Comparison of ENCODE assay signal across 11 cellular contexts in genomic region chr14:51448831-51449665, GRCh38.
DNase-seq lines count a peak whose midpoint lies in the region; ATAC-seq, FAIRE-seq and TF ChIP-seq lines count a peak whose summit lies in the region.
"Had no signal": no experiment of that assay in that cellular context is flagged by ENCODE, and none has a peak within 500 bp of the region (broad histone marks: within the 10 kb centered on the region; RNA-seq: fewer than 3 reads in every experiment).

No MANE protein-coding gene starts in this region.

- DNase-seq in GM23248 (peak; percentile 71), adrenal gland (peak; percentile 38 to 87 (median 63)), small intestine (peak; percentile 1), mesenteric fat pad (ENCODE audit: low spot score) (no peak), SHP77 treated with DMSO at 0.1 percent for 48 hours (lab: John Stamatoyannopoulos, UW) (no peak)
- DNase-seq: Karpas-422; sigmoid colon; stimulated activated naive CD4-positive, alpha-beta T cell had no signal

- FAIRE-seq in small intestine (lab: Jason Lieb, UNC): no peak

- H3K9me2 ChIP-seq in GM23248 (ENCODE audit: insufficient read depth): no peaks in the 10 kb centered on the region

- no peaks in the 10 kb centered on the region for H4K20me1 ChIP-seq in GM23248 (ENCODE audit: insufficient read depth)

- H3K4me3 ChIP-seq in GM23248: no peak overlapping the region
- no peak overlapping the region for H3K4me3 ChIP-seq in adrenal gland
- H3K4me3 ChIP-seq in gastroesophageal sphincter: no peak overlapping the region
- H3K4me3 ChIP-seq in small intestine (ENCODE audit: low read depth in 1 of 2, low read length in 2 of 2): no peak overlapping the region
- H3K4me3 ChIP-seq: sigmoid colon had no signal

- TF ChIP-seq EP300 in gastroesophageal sphincter (IDR thresholded peaks at IDR 0.05): no peak

- TF ChIP-seq CTCF in adrenal gland (IDR thresholded peaks at IDR 0.05): no peak
- no peak for TF ChIP-seq CTCF in gastroesophageal sphincter (IDR thresholded peaks at IDR 0.05)

- peak; percentile 23 for ATAC-seq in gastroesophageal sphincter
- no peak for ATAC-seq in GM19397 (IDR thresholded peaks at IDR 0.05; ENCODE audit: unreplicated experiment)
- ATAC-seq in HG03045 (IDR thresholded peaks at IDR 0.05; ENCODE audit: unreplicated experiment): no peak

- no peak overlapping the region for H3K9ac ChIP-seq in GM23248

- H2AFZ ChIP-seq in GM23248: no peak overlapping the region

- H3K4me2 ChIP-seq in GM23248 (ENCODE audit: unreplicated experiment): peak overlapping the region; percentile 31

- H3K9me3 ChIP-seq in GM23248 (ENCODE audit: low read depth) (no peaks in the 10 kb centered on the region), adrenal gland (replicated peaks in 1 of 3) (no peaks in the 10 kb centered on the region), gastroesophageal sphincter (no peaks in the 10 kb centered on the region), small intestine (ENCODE audit: control insufficient read depth, low read depth) (no peaks in the 10 kb centered on the region)
- H3K9me3 ChIP-seq: sigmoid colon had no signal

- intact Hi-C loops in adrenal gland (cut with DNase I): no loop called here

- in situ Hi-C loops in GM23248 (cut with MboI): no loop called here

- H3K27me3 ChIP-seq in GM23248 (replicated peaks; ENCODE audit: insufficient read depth) (no peaks in the 10 kb centered on the region), adrenal gland (no peaks in the 10 kb centered on the region), gastroesophageal sphincter (no peaks in the 10 kb centered on the region), small intestine (ENCODE audit: control insufficient read depth in 2 of 2, insufficient read depth in 2 of 2, low read length in 2 of 2) (no peaks in the 10 kb centered on the region)
- H3K27me3 ChIP-seq: sigmoid colon had no signal

- peaks cover 15% of the 10 kb centered on the region for H3F3A ChIP-seq in GM23248 (ENCODE audit: insufficient read depth)

- no peaks in the 10 kb centered on the region for H3K36me3 ChIP-seq in GM23248 (ENCODE audit: low read depth)
- H3K36me3 ChIP-seq in adrenal gland (replicated peaks in 1 of 2): no peaks in the 10 kb centered on the region
- H3K36me3 ChIP-seq in gastroesophageal sphincter: no peaks in the 10 kb centered on the region
- H3K36me3 ChIP-seq in small intestine (ENCODE audit: control insufficient read depth in 2 of 2, insufficient read depth in 2 of 2, low read length in 2 of 2): no peaks in the 10 kb centered on the region
- H3K36me3 ChIP-seq: sigmoid colon had no signal

- peaks cover 22% of the 10 kb centered on the region for H3K4me1 ChIP-seq in GM23248 (ENCODE audit: insufficient read depth)
- peaks cover 3 to 10% of the 10 kb centered on the region in 2 donors for H3K4me1 ChIP-seq in adrenal gland (replicated peaks in 1 of 2)
- peaks cover 2 to 12% (median 4%) of the 10 kb centered on the region in 3 donors for H3K4me1 ChIP-seq in gastroesophageal sphincter
- H3K4me1 ChIP-seq in small intestine (ENCODE audit: control insufficient read depth in 2 of 2, insufficient read depth in 1 of 2, low read depth in 1 of 2, low read length in 1 of 2): no peaks in the 10 kb centered on the region

- peak overlapping the region; percentile 18; the same call in 1 of the 2 replicates for H3K27ac ChIP-seq in GM23248
- peak overlapping the region in 1 of 5 donors; percentile 11 for H3K27ac ChIP-seq in adrenal gland
- no peak overlapping the region for H3K27ac ChIP-seq in gastroesophageal sphincter
- no peak overlapping the region for H3K27ac ChIP-seq in small intestine (ENCODE audit: low read depth in 1 of 2, low read length in 1 of 2)
- H3K27ac ChIP-seq: sigmoid colon had no signal

- TF ChIP-seq POLR2A in adrenal gland (IDR thresholded peaks at IDR 0.05) (no peak), gastroesophageal sphincter (IDR thresholded peaks at IDR 0.05) (no peak)

- no peaks in the 10 kb centered on the region for H3K79me2 ChIP-seq in GM23248 (ENCODE audit: insufficient read depth)

- WGBS in GM23248 (ENCODE audit: low coverage in 1 of 2, low lambda C conversion rate in 2 of 2, missing lambda C conversion rate in 2 of 2), 2 experiments: 10 to 18% methylated on average over 2 of the region's 2 CpGs
- WGBS in adrenal gland, 4 donors: 58 to 90% (median 73%) methylated on average over 2 of the region's 2 CpGs
- 81 to 88% methylated on average over 2 of the region's 2 CpGs for WGBS in gastroesophageal sphincter (ENCODE audit: low coverage in 1 of 2), 2 donors
- WGBS in small intestine, 3 donors: 65 to 71% (median 66%) methylated on average over 2 of the region's 2 CpGs

Comparison
In these comparisons a context has a peak if more than half of its experiments do, and no peak if none do; other contexts are left out.
1. DNase-seq: peak in GM23248 (single experiment), adrenal gland (7 of 7) and small intestine (single experiment); none in mesenteric fat pad (single experiment) and SHP77 treated with DMSO at 0.1 percent for 48 hours (single experiment).